ENCODE assay signal across 21 cellular contexts in genomic region chr2:204175552-204176271, GRCh38.
DNase-seq lines count a peak whose midpoint lies in the region; ATAC-seq, FAIRE-seq and TF ChIP-seq lines count a peak whose summit lies in the region.
"Had no signal": no experiment of that assay in that cellular context is flagged by ENCODE, and none has a peak within 500 bp of the region (broad histone marks: within the 10 kb centered on the region; RNA-seq: fewer than 3 reads in every experiment).

No MANE protein-coding gene starts in this region.

- H3K27me3 Mint-ChIP-seq in activated naive CD4-positive, alpha-beta T cell treated with anti-CD3 and anti-CD28 coated beads for 36 hours (ENCODE audit: low read depth): peaks cover 5% of the 10 kb centered on the region

- in situ Hi-C loops in HAP-1 (cut with MboI; ENCODE audit: low sequenced_read_pairs): no loop called here

- H3K27me3 ChIP-seq in HAP-1 (ENCODE audit: low read depth): peaks cover 29% of the 10 kb centered on the region

- DNase-seq in DMS 273 (lab: John Stamatoyannopoulos, UW; ENCODE audit: unreplicated experiment): peak; percentile 64
- peak; percentile 1 for DNase-seq in LHCN-M2 (ENCODE audit: low read depth)
- DNase-seq in left kidney (ENCODE audit: low read depth, low spot score): peak; percentile 11
- no peak for DNase-seq in HAP-1 (ENCODE audit: low spot score in 2 of 2)
- no peak for DNase-seq in NCI-H1048 (lab: John Stamatoyannopoulos, UW)
- no peak for DNase-seq in frontal cortex (ENCODE audit: low spot score in 2 of 2)
- no peak for DNase-seq in activated naive CD4-positive, alpha-beta T cell treated with anti-CD3 and anti-CD28 coated beads for 36 hours
- DNase-seq: AML-193, GDM1, GM23248, Kasumi-1, MM.1S, NCI-H1092 treated with DMSO at 0.1 percent for 48 hours, NCI-H146, NCI-H2029 treated with DMSO at 0.1 percent for 48 hours, NCI-H510A treated with DMSO at 0.1 percent for 48 hours, SHP77 treated with DMSO at 0.1 percent for 48 hours, T-helper 17 cell had no signal

- H3K4me3 ChIP-seq in HAP-1: no peak overlapping the region
- H3K4me3 ChIP-seq: GM23248 had no signal

- ATAC-seq in SK-N-SH treated with all-trans-retinoic acid at 6 μM for 48 hours: peak; percentile 53; the same call in 1 of the 3 replicates
- ATAC-seq: HCT116, T-helper 17 cell had no signal

- H3K36me3 ChIP-seq in HAP-1 (replicated peaks): no peaks in the 10 kb centered on the region

- H3K36me3 Mint-ChIP-seq in activated naive CD4-positive, alpha-beta T cell treated with anti-CD3 and anti-CD28 coated beads for 36 hours (ENCODE audit: low read depth): no peaks in the 10 kb centered on the region
- H3K36me3 Mint-ChIP-seq: CD14-positive monocyte had no signal

- intact Hi-C loops in activated naive CD4-positive, alpha-beta T cell treated with anti-CD3 and anti-CD28 coated beads for 36 hours (cut with micrococcal nuclease): no loop called here

- H3K4me1 Mint-ChIP-seq in activated naive CD4-positive, alpha-beta T cell treated with anti-CD3 and anti-CD28 coated beads for 36 hours (ENCODE audit: low read depth): no peaks in the 10 kb centered on the region
- H3K4me1 Mint-ChIP-seq: CD14-positive monocyte had no signal

- H3K27ac Mint-ChIP-seq in activated naive CD4-positive, alpha-beta T cell treated with anti-CD3 and anti-CD28 coated beads for 36 hours: no peak overlapping the region
- H3K27ac Mint-ChIP-seq: CD14-positive monocyte, T-helper 17 cell had no signal

- CTCF ChIA-PET in activated naive CD4-positive, alpha-beta T cell treated with anti-CD3 and anti-CD28 coated beads for 36 hours (lab: Charles Lee): interaction anchor here (0.6 to 7.6 kb wide), 9 partner anchors 22 to 153 kb away, joined by 3 to 142 read pairs (median 4); no protein-coding TSS in a partner anchor

- no peaks in the 10 kb centered on the region for H3K9me3 ChIP-seq in HAP-1

- no peak overlapping the region for H3K4me3 Mint-ChIP-seq in activated naive CD4-positive, alpha-beta T cell treated with anti-CD3 and anti-CD28 coated beads for 36 hours
- H3K4me3 Mint-ChIP-seq: CD14-positive monocyte, T-helper 17 cell had no signal

- FAIRE-seq in frontal cortex (lab: Jason Lieb, UNC): no peak

- no peaks in the 10 kb centered on the region for H3K9me3 Mint-ChIP-seq in activated naive CD4-positive, alpha-beta T cell treated with anti-CD3 and anti-CD28 coated beads for 36 hours

- H3K4me1 ChIP-seq in HAP-1: peaks cover 17% of the 10 kb centered on the region

TF ChIP-seq in SK-N-SH treated with all-trans-retinoic acid at 6 μM for 48 hours, 23 proteins besides CTCF, POLR2A, EP300 and RAD21 (continues in another document):
- TF ChIP-seq RARB (CRISPR knock-in tag; IDR thresholded peaks at IDR 0.05) (no peak), ZFP30 (CRISPR knock-in tag; IDR thresholded peaks at IDR 0.05) (no peak), PPARA (CRISPR knock-in tag; IDR thresholded peaks at IDR 0.05; ENCODE audit: borderline replicate concordance) (0 out of 2 replicates have a peak, but pooled peaks have one; percentile 25), PATZ1 (CRISPR knock-in tag; IDR thresholded peaks at IDR 0.05; ENCODE audit: borderline replicate concordance) (no peak), CSDC2 (CRISPR knock-in tag; IDR thresholded peaks at IDR 0.05) (no peak), SNAI2 (CRISPR knock-in tag; IDR thresholded peaks at IDR 0.05) (no peak), ZFP3 (CRISPR knock-in tag; IDR thresholded peaks at IDR 0.05) (0 out of 2 replicates have a peak, but pooled peaks have one; percentile 25), GLIS3 (CRISPR knock-in tag; IDR thresholded peaks at IDR 0.05) (peak; percentile 80; the same call in 1 of the 2 replicates), BACH2 (CRISPR knock-in tag; IDR thresholded peaks at IDR 0.05; ENCODE audit: borderline replicate concordance) (0 out of 2 replicates have a peak, but pooled peaks have one; percentile 33), TOX (CRISPR knock-in tag; IDR thresholded peaks at IDR 0.05; ENCODE audit: borderline replicate concordance) (no peak), OSR1 (CRISPR knock-in tag; IDR thresholded peaks at IDR 0.05) (no peak), TSHZ2 (CRISPR knock-in tag; IDR thresholded peaks at IDR 0.05) (peak; percentile 96), ISL1 (CRISPR knock-in tag; IDR thresholded peaks at IDR 0.05) (peak; percentile 87), ZC3H10 (CRISPR knock-in tag; IDR thresholded peaks at IDR 0.05) (no peak), TCF4 (CRISPR knock-in tag; IDR thresholded peaks at IDR 0.05; ENCODE audit: borderline replicate concordance) (peak; percentile 97), ESRRG (CRISPR knock-in tag; IDR thresholded peaks at IDR 0.05) (no peak), CSRNP3 (CRISPR knock-in tag; IDR thresholded peaks at IDR 0.05) (peak; percentile 81; the same call in 1 of the 2 replicates), ARNTL (CRISPR knock-in tag; IDR thresholded peaks at IDR 0.05; ENCODE audit: borderline replicate concordance, low read depth) (no peak), ZNF8 (CRISPR knock-in tag; IDR thresholded peaks at IDR 0.05) (0 out of 2 replicates have a peak, but pooled peaks have one; percentile 8), ZNF70 (CRISPR knock-in tag; IDR thresholded peaks at IDR 0.05) (no peak), ZNF565 (CRISPR knock-in tag; conservative IDR thresholded peaks at IDR 0.05; ENCODE audit: low read depth) (no peak; the same call in 1 of the 2 replicates)
- TF ChIP-seq, protein P1, sequence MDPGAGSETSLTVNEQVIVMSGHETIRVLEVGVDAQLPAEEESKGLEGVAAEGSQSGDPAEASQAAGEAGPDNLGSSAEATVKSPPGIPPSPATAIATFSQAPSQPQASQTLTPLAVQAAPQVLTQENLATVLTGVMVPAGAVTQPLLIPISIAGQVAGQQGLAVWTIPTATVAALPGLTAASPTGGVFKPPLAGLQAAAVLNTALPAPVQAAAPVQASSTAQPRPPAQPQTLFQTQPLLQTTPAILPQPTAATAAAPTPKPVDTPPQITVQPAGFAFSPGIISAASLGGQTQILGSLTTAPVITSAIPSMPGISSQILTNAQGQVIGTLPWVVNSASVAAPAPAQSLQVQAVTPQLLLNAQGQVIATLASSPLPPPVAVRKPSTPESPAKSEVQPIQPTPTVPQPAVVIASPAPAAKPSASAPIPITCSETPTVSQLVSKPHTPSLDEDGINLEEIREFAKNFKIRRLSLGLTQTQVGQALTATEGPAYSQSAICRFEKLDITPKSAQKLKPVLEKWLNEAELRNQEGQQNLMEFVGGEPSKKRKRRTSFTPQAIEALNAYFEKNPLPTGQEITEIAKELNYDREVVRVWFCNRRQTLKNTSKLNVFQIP (CRISPR knock-in tag; IDR thresholded peaks at IDR 0.05; ENCODE audit: borderline replicate concordance, low read depth): no peak

Comparison
In these comparisons a context has a peak if more than half of its experiments do, and no peak if none do; other contexts are left out.
1. DNase-seq: peak in DMS 273 (single experiment), LHCN-M2 (single experiment) and left kidney (single experiment); none in HAP-1 (0 of 2), NCI-H1048 (single experiment), frontal cortex (0 of 2) and activated naive CD4-positive, alpha-beta T cell treated with anti-CD3 and anti-CD28 coated beads for 36 hours (single experiment).